1 cellular context compared by ENCODE assay signal in genomic region chr6:143451531-143451930, GRCh38.
TF ChIP-seq lines count a peak whose summit lies in the region.

No MANE protein-coding gene starts in this region.

TF ChIP-seq in GM12878, 131 proteins besides CTCF, POLR2A, EP300 and RAD21:
- TF ChIP-seq FOXK2 (IDR thresholded peaks at IDR 0.05): no peak
- TF ChIP-seq CEBPB (IDR thresholded peaks at IDR 0.05; ENCODE audit: borderline replicate concordance in 1 of 2, low read depth in 2 of 2, low read length in 2 of 2): no peak
- TF ChIP-seq MXI1 (IDR thresholded peaks at IDR 0.05; ENCODE audit: low read depth, low read length): 0 out of 2 replicates have a peak, but pooled peaks have one; percentile 24
- no peak for TF ChIP-seq TBL1XR1 (IDR thresholded peaks at IDR 0.05; ENCODE audit: low read depth, low read length)
